ENCODE assay signal across 8 cellular contexts in genomic region chr14:34461334-34462131, GRCh38. TPM values are rescaled to one million over a fixed set of nuclear protein-coding genes. Genes with fewer than 3 reads are reported as not detected.
DNase-seq lines count a peak whose midpoint lies in the region; ATAC-seq lines count a peak whose summit lies in the region.

No MANE protein-coding gene starts in this region.

- ATAC-seq in GM19463 (IDR thresholded peaks at IDR 0.05; ENCODE audit: unreplicated experiment), result peak; percentile 27
- ATAC-seq in HG03521 (IDR thresholded peaks at IDR 0.05; ENCODE audit: unreplicated experiment), result peak; percentile 6
- peak; percentile 43 for ATAC-seq in left cardiac atrium

- WGBS in adipose tissue, 3 donors, result 1 to 2% (median 1%) methylated on average over 36 to 45 of the region's 45 CpGs

- peak overlapping the region; percentile 21 for H3K27ac ChIP-seq in adipose tissue (ENCODE audit: low read depth, low read length)

- intact Hi-C loops in left cardiac atrium (cut with DNase I), result no loop called here

- DNase-seq in COLO668 (lab: John Stamatoyannopoulos, UW; ENCODE audit: unreplicated experiment) (peak; percentile 71), NOMO-1 treated with DMSO at 0.1 percent for 48 hours (lab: John Stamatoyannopoulos, UW; ENCODE audit: unreplicated experiment) (peak; percentile 49), left cardiac atrium (peak; percentile 52), pons (ENCODE audit: low spot score) (peak; percentile 58), HuH-7 (ENCODE audit: low spot score) (no peak)

RNA-seq across cellular contexts. Expression of gene SPTSSA, which starts 0.5 kb away (rescaled TPM):
- 10 to 100 TPM in 2 of 3 donors, 1 to 10 TPM in 1; 8.8 to 55.9 (median 22.3) TPM for polyA plus RNA-seq in adipose tissue
- total RNA-seq in left cardiac atrium, result 10 to 100 TPM; 14.9 to 15.5 TPM
